18 cellular contexts compared by ENCODE assay signal in genomic region chr3:20857636-20858035, GRCh38.
DNase-seq lines count a peak whose midpoint lies in the region; TF ChIP-seq lines count a peak whose summit lies in the region.
"Had no signal": no experiment of that assay in that cellular context is flagged by ENCODE, and none has a peak within 500 bp of the region (broad histone marks: within the 10 kb centered on the region; RNA-seq: fewer than 3 reads in every experiment).

No MANE protein-coding gene starts in this region.

- H3K27me3 ChIP-seq in osteoblast (ENCODE audit: insufficient read depth, low read length), result no peaks in the 10 kb centered on the region
- H3K27me3 ChIP-seq in MM.1S (replicated peaks; ENCODE audit: insufficient read depth, low read length), result no peaks in the 10 kb centered on the region
- H3K27me3 ChIP-seq: BLaER1 had no signal

- in situ Hi-C loops in astrocyte of the spinal cord (cut with HindIII; ENCODE audit: low sequenced_read_pairs), result no loop called here

- no peak for TF ChIP-seq CTCF in astrocyte of the spinal cord (IDR thresholded peaks at IDR 0.05; ENCODE audit: low read depth, low read length)
- no peak for TF ChIP-seq CTCF in osteoblast (IDR thresholded peaks at IDR 0.05; ENCODE audit: extremely low read depth, low read depth, low read length)
- TF ChIP-seq CTCF in MM.1S (IDR thresholded peaks at IDR 0.05; ENCODE audit: low read length), result no peak

- no peaks in the 10 kb centered on the region for H3F3A ChIP-seq in MM.1S (ENCODE audit: insufficient read depth, low read length)

- H3K4me2 ChIP-seq in osteoblast (ENCODE audit: insufficient read depth, low read length), result no peak overlapping the region
- no peak overlapping the region for H3K4me2 ChIP-seq in MM.1S (ENCODE audit: low read depth, low read length)
- H3K4me2 ChIP-seq: BLaER1 had no signal

- peaks cover 3% of the 10 kb centered on the region for H3K9me3 ChIP-seq in osteoblast (ENCODE audit: low read depth, low read length)
- no peaks in the 10 kb centered on the region for H3K9me3 ChIP-seq in MM.1S (replicated peaks; ENCODE audit: insufficient read depth, low read length)

- H3K27ac ChIP-seq in osteoblast (ENCODE audit: low read depth, low read length) (no peak overlapping the region), MM.1S (ENCODE audit: low read length) (no peak overlapping the region)
- H3K27ac ChIP-seq: BLaER1 had no signal

- H2AFZ ChIP-seq in osteoblast (ENCODE audit: low read length), result no peak overlapping the region
- H2AFZ ChIP-seq in MM.1S (ENCODE audit: low read length), result no peak overlapping the region

- H4K20me1 ChIP-seq in osteoblast (ENCODE audit: insufficient read depth, low read length) (no peaks in the 10 kb centered on the region), MM.1S (ENCODE audit: insufficient read depth, low read length) (no peaks in the 10 kb centered on the region)
- H4K20me1 ChIP-seq: BLaER1 had no signal

- H3K4me1 ChIP-seq in osteoblast (ENCODE audit: insufficient read depth, low read length) (no peaks in the 10 kb centered on the region), MM.1S (ENCODE audit: low read length) (no peaks in the 10 kb centered on the region)
- H3K4me1 ChIP-seq: BLaER1 had no signal

- H3K9me2 ChIP-seq in MM.1S (replicated peaks; ENCODE audit: insufficient read depth, low read length), result no peaks in the 10 kb centered on the region

- no peaks in the 10 kb centered on the region for H3K79me2 ChIP-seq in osteoblast (ENCODE audit: insufficient read depth, low read length)
- H3K79me2 ChIP-seq in MM.1S (ENCODE audit: low read length), result no peaks in the 10 kb centered on the region

- H3K4me3 ChIP-seq in astrocyte of the spinal cord (ENCODE audit: low read depth, low read length) (no peak overlapping the region), osteoblast (ENCODE audit: insufficient read depth, low read length) (no peak overlapping the region), MM.1S (ENCODE audit: low read length) (no peak overlapping the region)
- H3K4me3 ChIP-seq: BLaER1 had no signal

- DNase-seq in AG20443 (ENCODE audit: low spot score) (peak; percentile 14), HS-27A (ENCODE audit: low read depth) (peak; percentile 84), astrocyte of the spinal cord (ENCODE audit: low read depth, low spot score) (peak; percentile 8), non-pigmented ciliary epithelial cell (ENCODE audit: low read depth) (peak; percentile 18), osteoblast (ENCODE audit: insufficient read length, low spot score, missing footprints) (no peak), MM.1S (no peak)
- DNase-seq in stimulated activated CD4-positive, alpha-beta T cell treated with anti-CD3 and anti-CD28 coated beads, Interleukin-2, amount 100 ng/mL, for 24 hours, result no peak
- no peak for DNase-seq in stimulated activated CD4-positive, alpha-beta T cell treated with anti-CD3 and anti-CD28 coated beads, Interleukin-4, amount 100 ng/mL, for 24 hours
- DNase-seq: CD8-positive, alpha-beta T cell; DMS79; H9; MV-4-11; NCI-H1417; NCI-H187 treated with DMSO at 0.1 percent for 48 hours; NCI-H446; NCI-H69; SHP77 treated with DMSO at 0.1 percent for 48 hours had no signal

- no peaks in the 10 kb centered on the region for H3K36me3 ChIP-seq in osteoblast (ENCODE audit: insufficient read depth, low read length)
- H3K36me3 ChIP-seq in MM.1S (replicated peaks; ENCODE audit: insufficient read depth, low read length), result no peaks in the 10 kb centered on the region
- H3K36me3 ChIP-seq: BLaER1 had no signal

- H3K9ac ChIP-seq in MM.1S (ENCODE audit: low read length), result no peak overlapping the region
- H3K9ac ChIP-seq: BLaER1 had no signal

Comparison
In these comparisons a context has a peak if more than half of its experiments do, and no peak if none do; other contexts are left out.
1. DNase-seq: peak in AG20443 (single experiment), HS-27A (single experiment), astrocyte of the spinal cord (single experiment) and non-pigmented ciliary epithelial cell (single experiment); none in osteoblast (single experiment), stimulated activated CD4-positive, alpha-beta T cell treated with anti-CD3 and anti-CD28 coated beads, Interleukin-2, amount 100 ng/mL, for 24 hours (0 of 2), MM.1S (single experiment) and stimulated activated CD4-positive, alpha-beta T cell treated with anti-CD3 and anti-CD28 coated beads, Interleukin-4, amount 100 ng/mL, for 24 hours (single experiment).